Comparison of ENCODE assay signal across 1 cellular context in genomic region chr5:138128344-138128743, GRCh38.
TF ChIP-seq lines count a peak whose summit lies in the region.

No MANE protein-coding gene starts in this region.

TF ChIP-seq in endothelial cell of umbilical vein, 7 proteins besides CTCF, POLR2A, EP300 and RAD21 (continued from another document):
- TF ChIP-seq JUN (IDR thresholded peaks at IDR 0.05; ENCODE audit: borderline replicate concordance, insufficient read depth, insufficient read length, low read depth) (peak; percentile 60), MYC (IDR thresholded peaks at IDR 0.05; ENCODE audit: low read depth, low read length) (no peak), GATA2 (IDR thresholded peaks at IDR 0.05; ENCODE audit: insufficient read depth, insufficient read length, low read depth, low read length) (no peak), POLR2AphosphoS5 (IDR thresholded peaks at IDR 0.05; ENCODE audit: insufficient read depth, low read depth, low read length) (peak; percentile 18), EZH2 (IDR thresholded peaks at IDR 0.05; ENCODE audit: borderline replicate concordance, low read depth, low read length, severe bottlenecking) (no peak), FOS (IDR thresholded peaks at IDR 0.05; ENCODE audit: borderline replicate concordance, insufficient read depth, low read length) (peak; percentile 34)
